10 cellular contexts compared by ENCODE assay signal in genomic region chr9:113299800-113300292, GRCh38. TPM values are rescaled to one million over a fixed set of nuclear protein-coding genes. Genes with fewer than 3 reads are reported as not detected.
DNase-seq lines count a peak whose midpoint lies in the region; ATAC-seq and TF ChIP-seq lines count a peak whose summit lies in the region.
"Had no signal": no experiment of that assay in that cellular context is flagged by ENCODE, and none has a peak within 500 bp of the region (broad histone marks: within the 10 kb centered on the region; RNA-seq: fewer than 3 reads in every experiment).

No MANE protein-coding gene starts in this region.

- no peak for ATAC-seq in WTC11
- ATAC-seq in GM18502 (IDR thresholded peaks at IDR 0.05; ENCODE audit: poor library complexity, unreplicated experiment) = no peak

- no peak overlapping the region for H3K18ac ChIP-seq in neuronal stem cell (ENCODE audit: low read length)

- no peak overlapping the region for H2BK120ac ChIP-seq in neuronal stem cell (ENCODE audit: low read depth, low read length)

- H3K36me3 Mint-ChIP-seq in WTC11 = no peaks in the 10 kb centered on the region

- WGBS in neuronal stem cell (ENCODE audit: extremely low coverage in 2 of 2, insufficient read length in 2 of 2, insufficient replicate concordance in 1 of 2), 2 donors = no CpG with 5 or more reads among the region's 8 CpGs

- 0 out of 22 replicates have a peak overlapping the region, but pooled peaks of 1 of the 11 experiments have one; percentile 13 for H3K27ac ChIP-seq in BLaER1 treated with 17β-estradiol and CSF1 and Interleukin-3, amounts not matched to agents 10 nM and 100 nM
- H3K27ac ChIP-seq in vagina = no peak overlapping the region
- H3K27ac ChIP-seq in neuronal stem cell (replicated peaks; ENCODE audit: low read length) = no peak overlapping the region

- H2BK15ac ChIP-seq in neuronal stem cell (ENCODE audit: low read length) = no peak overlapping the region

- H3K9ac ChIP-seq in BLaER1 treated with 17β-estradiol and CSF1 and Interleukin-3, amounts not matched to agents 10 nM and 100 nM = no peak overlapping the region
- no peak overlapping the region for H3K9ac ChIP-seq in neuronal stem cell (ENCODE audit: low read depth, low read length, poor library complexity)

- no peak overlapping the region for H2BK5ac ChIP-seq in neuronal stem cell (ENCODE audit: low read length)

- H2AK5ac ChIP-seq in neuronal stem cell (ENCODE audit: low read depth, low read length) = no peak overlapping the region

- peaks cover 5% of the 10 kb centered on the region; the same call in 1 of the 2 replicates for H3K4me1 Mint-ChIP-seq in WTC11

- H3K36me3 ChIP-seq in BLaER1 treated with 17β-estradiol and CSF1 and Interleukin-3, amounts not matched to agents 10 nM and 100 nM = peaks cover 0 to 4% (median 0%) of the 10 kb centered on the region in 11 experiments; a peak in 4 of 22 replicates
- H3K36me3 ChIP-seq in kidney epithelial cell (ENCODE audit: control insufficient read depth, insufficient read depth, low read length) (no peaks in the 10 kb centered on the region), vagina (no peaks in the 10 kb centered on the region), neuronal stem cell (replicated peaks in 1 of 2; ENCODE audit: control insufficient read depth in 2 of 2, insufficient read depth in 2 of 2, low read length in 2 of 2) (no peaks in the 10 kb centered on the region)

- intact Hi-C loops in vagina (cut with DNase I) = loop anchor here (5.0 kb wide), 1 partner anchor 633 kb away; no protein-coding TSS in a partner anchor

- H3K4ac ChIP-seq in neuronal stem cell (ENCODE audit: low read length) = no peak overlapping the region

- peak overlapping the region; percentile 7 to 63 (median 41); a peak in 18 of 22 replicates for H3K4me2 ChIP-seq in BLaER1 treated with 17β-estradiol and CSF1 and Interleukin-3, amounts not matched to agents 10 nM and 100 nM
- no peak overlapping the region for H3K4me2 ChIP-seq in neuronal stem cell (ENCODE audit: insufficient read depth, low read length, poor library complexity, severe bottlenecking)

- CTCF ChIA-PET in WTC11 (lab: Charles Lee) = interaction anchor here (1.1 to 1.3 kb wide), 2 partner anchors 101 to 358 kb away, joined by 3 to 4 read pairs; partner anchors contain the start of gene ALAD

- no peak overlapping the region for H4K8ac ChIP-seq in neuronal stem cell (ENCODE audit: low read depth, low read length)

- peaks cover 8 to 21% (median 11%) of the 10 kb centered on the region in 10 experiments; a peak in 19 of 20 replicates for H3K4me1 ChIP-seq in BLaER1 treated with 17β-estradiol and CSF1 and Interleukin-3, amounts not matched to agents 10 nM and 100 nM
- H3K4me1 ChIP-seq in vagina = no peaks in the 10 kb centered on the region
- peaks cover 2 to 3% of the 10 kb centered on the region in 2 donors for H3K4me1 ChIP-seq in neuronal stem cell (ENCODE audit: control insufficient read depth in 2 of 2, insufficient read depth in 1 of 2, low read depth in 1 of 2, low read length in 2 of 2)

- H3K27me3 ChIP-seq in BLaER1 treated with 17β-estradiol and CSF1 and Interleukin-3, amounts not matched to agents 10 nM and 100 nM = no peaks in the 10 kb centered on the region
- H3K27me3 ChIP-seq in kidney epithelial cell (ENCODE audit: control insufficient read depth, insufficient read depth, low read length) (no peaks in the 10 kb centered on the region), vagina (no peaks in the 10 kb centered on the region), neuronal stem cell (ENCODE audit: control insufficient read depth in 3 of 3, insufficient read depth in 3 of 3, low read depth in 1 of 3, low read length in 3 of 3) (no peaks in the 10 kb centered on the region)

- H3K14ac ChIP-seq in neuronal stem cell (ENCODE audit: low read length) = no peak overlapping the region

- DNase-seq in Kasumi-1 (lab: John Stamatoyannopoulos, UW) (peak; percentile 50 to 68), OCI-M1 (lab: John Stamatoyannopoulos, UW) (peak; percentile 87), kidney epithelial cell (ENCODE audit: low read depth) (peak; percentile 9), vagina (ENCODE audit: extremely low spot score in 2 of 2) (no peak), WTC11 (ENCODE audit: low spot score) (no peak), neuronal stem cell (ENCODE audit: low spot score) (no peak)
- DNase-seq: activated T-cell treated with anti-CD3 and anti-CD28 coated beads, Interleukin-2, amount 50 U/mL, for 48 hours had no signal

- H3K79me1 ChIP-seq in neuronal stem cell (ENCODE audit: low read depth, low read length) = no peaks in the 10 kb centered on the region

- no peak overlapping the region for H4K91ac ChIP-seq in neuronal stem cell (ENCODE audit: low read depth, low read length, poor library complexity)

- no peak overlapping the region for H2BK12ac ChIP-seq in neuronal stem cell (ENCODE audit: low read length)

- TF ChIP-seq POLR2A in vagina (IDR thresholded peaks at IDR 0.05) = no peak

- H3K27me3 Mint-ChIP-seq in WTC11 (ENCODE audit: low read depth) = no peaks in the 10 kb centered on the region

- H3K9me3 Mint-ChIP-seq in WTC11 = no peaks in the 10 kb centered on the region

- no peak overlapping the region for H3K23ac ChIP-seq in neuronal stem cell (ENCODE audit: low read depth, low read length, poor library complexity)

- H3K27ac Mint-ChIP-seq in WTC11 = no peak overlapping the region

- TF ChIP-seq CTCF in kidney epithelial cell (IDR thresholded peaks at IDR 0.05; ENCODE audit: insufficient read depth, low read length, poor library complexity, severe bottlenecking) (no peak), vagina (IDR thresholded peaks at IDR 0.05) (no peak), WTC11 (IDR thresholded peaks at IDR 0.05) (no peak)

- no peaks in the 10 kb centered on the region for H3K9me3 ChIP-seq in BLaER1 treated with 17β-estradiol and CSF1 and Interleukin-3, amounts not matched to agents 10 nM and 100 nM (replicated peaks in 1 of 11)
- H3K9me3 ChIP-seq in vagina = no peaks in the 10 kb centered on the region
- no peaks in the 10 kb centered on the region for H3K9me3 ChIP-seq in neuronal stem cell (replicated peaks in 1 of 2; ENCODE audit: control insufficient read depth in 2 of 2, insufficient read depth in 1 of 2, low read depth in 1 of 2, low read length in 2 of 2)

- no peak overlapping the region for H2AFZ ChIP-seq in neuronal stem cell (ENCODE audit: low read length)

- peaks cover 0 to 3% (median 0%) of the 10 kb centered on the region in 11 experiments; a peak in 1 of 22 replicates for H4K20me1 ChIP-seq in BLaER1 treated with 17β-estradiol and CSF1 and Interleukin-3, amounts not matched to agents 10 nM and 100 nM

- no peak overlapping the region for H3K4me3 ChIP-seq in BLaER1 treated with 17β-estradiol and CSF1 and Interleukin-3, amounts not matched to agents 10 nM and 100 nM
- H3K4me3 ChIP-seq in kidney epithelial cell (ENCODE audit: low read depth, low read length) (no peak overlapping the region), vagina (no peak overlapping the region), neuronal stem cell (ENCODE audit: low read length in 2 of 2) (no peak overlapping the region)

- POLR2A ChIA-PET in WTC11 (lab: Charles Lee) = no interaction called here

- H3K4me3 Mint-ChIP-seq in WTC11 = no peak overlapping the region

TF ChIP-seq in WTC11, 78 proteins besides CTCF, POLR2A, EP300 and RAD21 (continues in another document):
- TF ChIP-seq GTF2I (CRISPR knock-in tag; conservative IDR thresholded peaks at IDR 0.05) = no peak
- TF ChIP-seq ATF1 (CRISPR knock-in tag; IDR thresholded peaks at IDR 0.05) = no peak
- no peak for TF ChIP-seq ATF2 (CRISPR knock-in tag; IDR thresholded peaks at IDR 0.05; ENCODE audit: borderline replicate concordance, low read depth)
- TF ChIP-seq USF2 (CRISPR knock-in tag; IDR thresholded peaks at IDR 0.05) = no peak
- no peak for TF ChIP-seq OVOL2 (CRISPR knock-in tag; IDR thresholded peaks at IDR 0.05; ENCODE audit: borderline replicate concordance)
- TF ChIP-seq ZNF423 (CRISPR knock-in tag; IDR thresholded peaks at IDR 0.05) = no peak
- TF ChIP-seq ZNF396 (CRISPR knock-in tag; IDR thresholded peaks at IDR 0.05; ENCODE audit: borderline replicate concordance) = no peak

RNA-seq across cellular contexts. Expression of gene RNF183, which starts 3.3 kb away (rescaled TPM):
- total RNA-seq in kidney epithelial cell (not detected in 2 replicates), vagina (not detected), WTC11 (2021) (0.17 to 0.25 TPM (median 0.25 TPM) in 3 replicates)
- polyA plus RNA-seq in neuronal stem cell (2013, experiment 1 of 2) = 0.13 TPM
- 0.25 TPM for polyA plus RNA-seq in neuronal stem cell (2013, experiment 2 of 2)
- total RNA-seq: cerebellum had no signal

RNA-seq across cellular contexts. Expression of gene PRPF4, which starts 24.4 kb away (rescaled TPM):
- total RNA-seq in kidney epithelial cell (30.1 and 34.4 TPM in 2 replicates), vagina (11.8 TPM), WTC11 (2021) (29.0 to 32.4 TPM (median 30.4 TPM) in 3 replicates)
- 23.7 TPM for polyA plus RNA-seq in neuronal stem cell (2013, experiment 1 of 2)
- polyA plus RNA-seq in neuronal stem cell (2013, experiment 2 of 2) = 23.9 TPM

RNA-seq across cellular contexts. Expression of gene CDC26, which starts 24.5 kb away (rescaled TPM):
- total RNA-seq in kidney epithelial cell (22.1 and 28.5 TPM in 2 replicates), vagina (25.3 TPM), WTC11 (2021) (36.9 to 39.8 TPM (median 37.0 TPM) in 3 replicates)
- 52.3 TPM for polyA plus RNA-seq in neuronal stem cell (2013, experiment 1 of 2)
- 50.0 TPM for polyA plus RNA-seq in neuronal stem cell (2013, experiment 2 of 2)

RNA-seq across cellular contexts. Expression of gene WDR31, which starts 40.2 kb away (rescaled TPM):
- total RNA-seq in kidney epithelial cell (2.7 and 3.0 TPM in 2 replicates), vagina (2.0 TPM), WTC11 (2021) (0.37 to 0.71 TPM (median 0.46 TPM) in 3 replicates)
- polyA plus RNA-seq in neuronal stem cell (2013, experiment 1 of 2) = 2.3 TPM
- 2.4 TPM for polyA plus RNA-seq in neuronal stem cell (2013, experiment 2 of 2)

RNA-seq across cellular contexts. Expression of gene BSPRY, which starts 49.5 kb away (rescaled TPM):
- total RNA-seq in kidney epithelial cell (9.1 and 9.6 TPM in 2 replicates), vagina (3.9 TPM), WTC11 (2021) (6.4 to 8.0 TPM (median 7.2 TPM) in 3 replicates)
- polyA plus RNA-seq in neuronal stem cell (2013, experiment 1 of 2) = 0.01 TPM
- 0.01 TPM for polyA plus RNA-seq in neuronal stem cell (2013, experiment 2 of 2)

Comparison
In these comparisons a context has a peak if more than half of its experiments do, and no peak if none do; other contexts are left out.
1. DNase-seq: peak in Kasumi-1 (2 of 2), OCI-M1 (single experiment) and kidney epithelial cell (single experiment); none in vagina (0 of 2), WTC11 (single experiment) and neuronal stem cell (single experiment).